Comparison of ENCODE assay signal across 1 cellular context in the genomic region with DNA sequence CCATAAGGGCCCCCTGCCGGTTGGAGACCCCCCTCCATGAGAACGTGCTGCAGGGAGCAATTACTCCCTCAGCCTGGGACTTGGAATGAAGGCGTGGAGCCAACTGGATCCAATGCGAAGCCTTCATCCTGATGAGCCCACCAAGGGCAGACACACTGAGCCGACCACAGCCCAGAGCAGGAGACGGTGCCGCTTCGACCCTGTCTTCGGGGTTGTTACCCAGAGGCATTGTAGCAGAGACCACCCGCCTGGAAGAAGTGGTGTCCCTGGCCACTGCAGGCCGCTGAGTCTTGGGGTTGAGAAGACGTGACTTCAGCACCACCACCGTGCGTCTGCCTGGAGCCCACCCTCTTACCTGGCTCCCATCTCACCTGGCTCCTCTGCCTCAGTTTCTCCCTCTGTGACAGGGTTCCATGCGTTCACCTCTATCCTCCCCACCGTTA.
TF ChIP-seq lines count a peak whose summit lies in the region.

No MANE protein-coding gene starts in this region.

TF ChIP-seq in HepG2, 621 proteins besides CTCF, POLR2A, EP300 and RAD21 (continued from another document):
- TF ChIP-seq, protein P1, sequence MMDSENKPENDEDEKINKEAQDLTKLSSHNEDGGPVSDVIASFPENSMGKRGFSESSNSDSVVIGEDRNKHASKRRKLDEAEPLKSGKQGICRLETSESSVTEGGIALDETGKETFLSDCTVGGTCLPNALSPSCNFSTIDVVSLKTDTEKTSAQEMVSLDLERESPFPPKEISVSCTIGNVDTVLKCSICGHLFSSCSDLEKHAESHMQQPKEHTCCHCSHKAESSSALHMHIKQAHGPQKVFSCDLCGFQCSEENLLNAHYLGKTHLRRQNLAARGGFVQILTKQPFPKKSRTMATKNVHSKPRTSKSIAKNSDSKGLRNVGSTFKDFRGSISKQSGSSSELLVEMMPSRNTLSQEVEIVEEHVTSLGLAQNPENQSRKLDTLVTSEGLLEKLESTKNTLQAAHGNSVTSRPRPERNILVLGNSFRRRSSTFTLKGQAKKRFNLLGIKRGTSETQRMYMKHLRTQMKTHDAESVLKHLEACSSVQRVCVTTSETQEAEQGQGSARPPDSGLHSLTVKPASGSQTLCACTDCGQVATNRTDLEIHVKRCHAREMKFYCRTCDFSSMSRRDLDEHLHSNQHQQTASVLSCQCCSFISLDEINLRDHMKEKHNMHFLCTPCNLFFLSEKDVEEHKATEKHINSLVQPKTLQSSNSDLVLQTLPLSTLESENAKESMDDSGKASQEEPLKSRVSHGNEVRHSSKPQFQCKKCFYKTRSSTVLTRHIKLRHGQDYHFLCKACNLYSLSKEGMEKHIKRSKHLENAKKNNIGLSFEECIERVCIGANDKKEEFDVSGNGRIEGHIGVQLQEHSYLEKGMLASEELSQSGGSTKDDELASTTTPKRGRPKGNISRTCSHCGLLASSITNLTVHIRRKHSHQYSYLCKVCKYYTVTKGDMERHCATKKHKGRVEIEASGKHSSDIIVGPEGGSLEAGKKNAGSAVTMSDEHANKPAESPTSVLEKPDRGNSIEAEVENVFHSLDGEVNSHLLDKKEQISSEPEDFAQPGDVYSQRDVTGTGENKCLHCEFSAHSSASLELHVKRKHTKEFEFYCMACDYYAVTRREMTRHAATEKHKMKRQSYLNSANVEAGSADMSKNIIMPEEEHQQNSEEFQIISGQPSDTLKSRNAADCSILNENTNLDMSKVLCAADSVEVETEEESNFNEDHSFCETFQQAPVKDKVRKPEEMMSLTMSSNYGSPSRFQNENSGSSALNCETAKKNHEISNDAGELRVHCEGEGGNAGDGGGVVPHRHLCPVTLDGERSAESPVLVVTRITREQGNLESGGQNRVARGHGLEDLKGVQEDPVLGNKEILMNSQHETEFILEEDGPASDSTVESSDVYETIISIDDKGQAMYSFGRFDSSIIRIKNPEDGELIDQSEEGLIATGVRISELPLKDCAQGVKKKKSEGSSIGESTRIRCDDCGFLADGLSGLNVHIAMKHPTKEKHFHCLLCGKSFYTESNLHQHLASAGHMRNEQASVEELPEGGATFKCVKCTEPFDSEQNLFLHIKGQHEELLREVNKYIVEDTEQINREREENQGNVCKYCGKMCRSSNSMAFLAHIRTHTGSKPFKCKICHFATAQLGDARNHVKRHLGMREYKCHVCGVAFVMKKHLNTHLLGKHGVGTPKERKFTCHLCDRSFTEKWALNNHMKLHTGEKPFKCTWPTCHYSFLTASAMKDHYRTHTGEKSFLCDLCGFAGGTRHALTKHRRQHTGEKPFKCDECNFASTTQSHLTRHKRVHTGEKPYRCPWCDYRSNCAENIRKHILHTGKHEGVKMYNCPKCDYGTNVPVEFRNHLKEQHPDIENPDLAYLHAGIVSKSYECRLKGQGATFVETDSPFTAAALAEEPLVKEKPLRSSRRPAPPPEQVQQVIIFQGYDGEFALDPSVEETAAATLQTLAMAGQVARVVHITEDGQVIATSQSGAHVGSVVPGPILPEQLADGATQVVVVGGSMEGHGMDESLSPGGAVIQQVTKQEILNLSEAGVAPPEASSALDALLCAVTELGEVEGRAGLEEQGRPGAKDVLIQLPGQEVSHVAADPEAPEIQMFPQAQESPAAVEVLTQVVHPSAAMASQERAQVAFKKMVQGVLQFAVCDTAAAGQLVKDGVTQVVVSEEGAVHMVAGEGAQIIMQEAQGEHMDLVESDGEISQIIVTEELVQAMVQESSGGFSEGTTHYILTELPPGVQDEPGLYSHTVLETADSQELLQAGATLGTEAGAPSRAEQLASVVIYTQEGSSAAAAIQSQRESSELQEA (CRISPR knock-in tag; IDR thresholded peaks at IDR 0.05; ENCODE audit: not compliant biosample characterization): no peak
- no peak for TF ChIP-seq KDM6A (CRISPR knock-in tag; IDR thresholded peaks at IDR 0.05; ENCODE audit: low read depth)
